19 cellular contexts compared by ENCODE assay signal in the genomic region with DNA sequence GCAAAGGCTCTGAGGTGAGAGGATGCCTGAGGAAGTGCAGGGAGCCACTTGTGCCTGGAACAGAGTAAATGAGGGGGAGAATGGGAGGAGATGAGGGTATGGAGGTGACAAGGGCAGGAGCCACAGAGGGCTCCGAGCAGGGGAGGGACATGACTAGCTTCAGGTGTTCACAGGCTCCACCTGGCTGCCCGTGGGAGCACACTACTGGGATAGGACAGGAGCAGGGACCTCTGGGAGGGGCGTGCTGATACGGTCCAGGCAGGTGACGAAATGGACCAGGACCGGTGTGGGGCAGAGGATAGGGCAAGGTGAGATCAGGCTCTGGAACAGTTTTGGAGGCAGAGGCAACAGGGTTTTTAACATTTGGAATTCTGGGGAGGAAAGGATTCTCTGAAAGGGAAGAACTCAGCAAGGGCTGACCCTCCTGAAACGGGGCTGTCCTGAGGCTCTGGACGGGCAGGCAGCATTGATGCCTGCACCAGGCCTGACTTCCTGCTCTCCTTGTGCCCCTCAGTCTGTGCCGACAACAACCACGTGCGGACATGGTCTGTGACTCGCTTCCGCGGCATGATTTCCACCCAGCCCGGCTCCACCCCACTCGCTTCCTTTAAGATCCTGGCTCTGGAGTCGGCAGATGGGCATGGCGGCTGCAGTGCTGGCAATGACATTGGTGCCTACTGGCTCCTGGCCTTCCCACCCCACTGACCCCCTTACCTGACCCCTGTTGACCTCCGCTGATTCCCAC. TPM values are rescaled to one million over a fixed set of nuclear protein-coding genes. Genes with fewer than 3 reads are reported as not detected.
DNase-seq lines count a peak whose midpoint lies in the region; ATAC-seq and TF ChIP-seq lines count a peak whose summit lies in the region.
"Had no signal": no experiment of that assay in that cellular context is flagged by ENCODE, and none has a peak within 500 bp of the region (broad histone marks: within the 10 kb centered on the region; RNA-seq: fewer than 3 reads in every experiment).

No MANE protein-coding gene starts in this region.

- no peak overlapping the region for H3K4me3 Mint-ChIP-seq in activated T-helper 17 cell treated with anti-CD3 and anti-CD28 coated beads, Interleukin-2, amount 50 U/mL, for 72 hours
- H3K4me3 Mint-ChIP-seq: activated CD8-positive, alpha-beta T cell treated with anti-CD3 and anti-CD28 coated beads, Interleukin-2, amount 10 ng/mL, durations not matched to agents 7 days and 5 days; type B pancreatic cell had no signal

- peak overlapping the region; percentile 16 for H3K27ac ChIP-seq in A673 (ENCODE audit: low read depth, low read length, poor library complexity, severe bottlenecking)
- H3K27ac ChIP-seq: dorsolateral prefrontal cortex, hepatocyte, HL-60, pancreas, SJSA1, VCaP had no signal

- peaks cover 5% of the 10 kb centered on the region for H3K4me1 Mint-ChIP-seq in activated T-helper 17 cell treated with anti-CD3 and anti-CD28 coated beads, Interleukin-2, amount 50 U/mL, for 72 hours

- H3K4me3 ChIP-seq in A673 (ENCODE audit: low read depth, low read length, poor library complexity, severe bottlenecking) = no peak overlapping the region
- H3K4me3 ChIP-seq: dorsolateral prefrontal cortex, hepatocyte, pancreas, SJSA1 had no signal

- CTCF ChIA-PET in A673 (lab: Charles Lee) (no interaction called here), HEK293T (lab: Yijun Ruan, JAX) (no interaction called here)

- no peaks in the 10 kb centered on the region for H3K27me3 ChIP-seq in A673 (replicated peaks; ENCODE audit: insufficient read depth, low read depth, low read length, poor library complexity)
- H3K27me3 ChIP-seq: dorsolateral prefrontal cortex, hepatocyte, pancreas, SJSA1 had no signal

- no peaks in the 10 kb centered on the region for H3K9me3 ChIP-seq in A673 (ENCODE audit: low read depth, low read length, poor library complexity, severe bottlenecking)
- H3K9me3 ChIP-seq: pancreas, SJSA1 had no signal

- ATAC-seq in activated T-helper 17 cell treated with anti-CD3 and anti-CD28 coated beads, Interleukin-2, amount 50 U/mL, for 72 hours (replicated peaks) = no peak
- no peak for ATAC-seq in activated naive CD4-positive, alpha-beta T cell treated with anti-CD3 and anti-CD28 coated beads, Interleukin-2, amount 50 U/mL, for 72 hours
- ATAC-seq in GM19467 (IDR thresholded peaks at IDR 0.05; ENCODE audit: unreplicated experiment) = no peak
- ATAC-seq: activated CD8-positive, alpha-beta T cell treated with anti-CD3 and anti-CD28 coated beads, Interleukin-2, amount 10 ng/mL, durations not matched to agents 7 days and 5 days; left cardiac atrium; pancreas had no signal

- H3K36me3 Mint-ChIP-seq in activated T-helper 17 cell treated with anti-CD3 and anti-CD28 coated beads, Interleukin-2, amount 50 U/mL, for 72 hours (ENCODE audit: low read depth) = peaks cover 55% of the 10 kb centered on the region
- H3K36me3 Mint-ChIP-seq in activated naive CD4-positive, alpha-beta T cell treated with anti-CD3 and anti-CD28 coated beads, Interleukin-2, amount 50 U/mL, for 72 hours = no peaks in the 10 kb centered on the region

- H3K9me3 Mint-ChIP-seq in activated T-helper 17 cell treated with anti-CD3 and anti-CD28 coated beads, Interleukin-2, amount 50 U/mL, for 72 hours = no peaks in the 10 kb centered on the region
- no peaks in the 10 kb centered on the region for H3K9me3 Mint-ChIP-seq in activated naive CD4-positive, alpha-beta T cell treated with anti-CD3 and anti-CD28 coated beads, Interleukin-2, amount 50 U/mL, for 72 hours
- H3K9me3 Mint-ChIP-seq: activated T-helper 2 cell treated with anti-CD3 and anti-CD28 coated beads, Interferon-gamma antibody, Interleukin-2, Interleukin-4, amounts not matched to agents 10 μg/mL and 5 μg/mL and 100 μg/mL, durations not matched to agents 14 hours and 24 hours and 36 hours; type B pancreatic cell had no signal

- H3K36me3 ChIP-seq in A673 (ENCODE audit: insufficient read depth, low read length, poor library complexity, severe bottlenecking) = no peaks in the 10 kb centered on the region

- no TSS peak for BruUV-seq in A673 (replicated peaks; lab: Mats Ljungman, UMichigan)

- H3K4me1 ChIP-seq in A673 (ENCODE audit: insufficient read depth, low read length, poor library complexity, severe bottlenecking) = no peaks in the 10 kb centered on the region
- H3K4me1 ChIP-seq: pancreas had no signal

- peak overlapping the region; percentile 52 for H3K27ac Mint-ChIP-seq in activated T-helper 17 cell treated with anti-CD3 and anti-CD28 coated beads, Interleukin-2, amount 50 U/mL, for 72 hours
- H3K27ac Mint-ChIP-seq in activated naive CD4-positive, alpha-beta T cell treated with anti-CD3 and anti-CD28 coated beads, Interleukin-2, amount 50 U/mL, for 72 hours = peak overlapping the region in 1 of 2 donors; percentile 88
- H3K27ac Mint-ChIP-seq: activated CD8-positive, alpha-beta T cell treated with anti-CD3 and anti-CD28 coated beads, Interleukin-2, amount 10 ng/mL, durations not matched to agents 7 days and 5 days; activated T-helper 2 cell treated with anti-CD3 and anti-CD28 coated beads, Interferon-gamma antibody, Interleukin-2, Interleukin-4, amounts not matched to agents 10 μg/mL and 5 μg/mL and 100 μg/mL, durations not matched to agents 14 hours and 24 hours and 36 hours; type B pancreatic cell had no signal

- POLR2A ChIA-PET in A673 (lab: Charles Lee; ENCODE audit: low non-redundant PET) (interaction anchor here (0.6 kb wide), 1 partner anchor 1152 kb away, joined by 3 read pairs; the partner anchor contains the start of gene RPS16), HEK293T (lab: Yijun Ruan, JAX) (no interaction called here)

- intact Hi-C loops in A673 (cut with micrococcal nuclease; ENCODE audit: unreplicated experiment) = no loop called here

- DNase-seq in A673 (ENCODE audit: low spot score) (no peak), HK-2 (ENCODE audit: unreplicated experiment) (peak; percentile 85), islet precursor cell (peak; percentile 71), HEK293T (ENCODE audit: extremely low spot score) (no peak), 8988T (no peak)
- DNase-seq in activated naive CD4-positive, alpha-beta T cell treated with anti-CD3 and anti-CD28 coated beads, Interleukin-2, amount 50 U/mL, for 72 hours (ENCODE audit: low spot score in 2 of 2) = no peak
- DNase-seq: activated CD8-positive, alpha-beta T cell treated with anti-CD3 and anti-CD28 coated beads, Interleukin-2, amount 10 ng/mL, durations not matched to agents 7 days and 5 days; dorsolateral prefrontal cortex; left cardiac atrium; NCI-H446 had no signal

- no peak for TF ChIP-seq CTCF in A673 (conservative IDR thresholded peaks at IDR 0.05; ENCODE audit: low read depth, low read length)

- no peaks in the 10 kb centered on the region for H3K27me3 Mint-ChIP-seq in activated T-helper 17 cell treated with anti-CD3 and anti-CD28 coated beads, Interleukin-2, amount 50 U/mL, for 72 hours
- H3K27me3 Mint-ChIP-seq: type B pancreatic cell had no signal

TF ChIP-seq in HEK293T, 16 proteins besides CTCF, POLR2A, EP300 and RAD21:
- no peak for TF ChIP-seq HDGF (IDR thresholded peaks at IDR 0.05; ENCODE audit: borderline replicate concordance)
- no peak for TF ChIP-seq FOXK2 (IDR thresholded peaks at IDR 0.05)
- TF ChIP-seq BHLHE40 (IDR thresholded peaks at IDR 0.05; ENCODE audit: borderline replicate concordance) = no peak
- TF ChIP-seq FOXA1 (IDR thresholded peaks at IDR 0.05) = no peak
- no peak for TF ChIP-seq ARNT (IDR thresholded peaks at IDR 0.05)
- no peak for TF ChIP-seq L3MBTL2 (conservative IDR thresholded peaks at IDR 0.05)
- TF ChIP-seq CTBP1 (IDR thresholded peaks at IDR 0.05; ENCODE audit: borderline replicate concordance) = no peak
- no peak for TF ChIP-seq NFRKB (IDR thresholded peaks at IDR 0.05)
- TF ChIP-seq TARDBP (IDR thresholded peaks at IDR 0.05) = no peak
- TF ChIP-seq, protein P1, sequence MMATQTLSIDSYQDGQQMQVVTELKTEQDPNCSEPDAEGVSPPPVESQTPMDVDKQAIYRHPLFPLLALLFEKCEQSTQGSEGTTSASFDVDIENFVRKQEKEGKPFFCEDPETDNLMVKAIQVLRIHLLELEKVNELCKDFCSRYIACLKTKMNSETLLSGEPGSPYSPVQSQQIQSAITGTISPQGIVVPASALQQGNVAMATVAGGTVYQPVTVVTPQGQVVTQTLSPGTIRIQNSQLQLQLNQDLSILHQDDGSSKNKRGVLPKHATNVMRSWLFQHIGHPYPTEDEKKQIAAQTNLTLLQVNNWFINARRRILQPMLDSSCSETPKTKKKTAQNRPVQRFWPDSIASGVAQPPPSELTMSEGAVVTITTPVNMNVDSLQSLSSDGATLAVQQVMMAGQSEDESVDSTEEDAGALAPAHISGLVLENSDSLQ (IDR thresholded peaks at IDR 0.05) = no peak
- no peak for TF ChIP-seq FOXM1 (IDR thresholded peaks at IDR 0.05; ENCODE audit: borderline replicate concordance)

RNA-seq across cellular contexts. Expression of gene SHKBP1, which starts 11.6 kb away (rescaled TPM):
- total RNA-seq in A673 (2021) = 85.5 and 110 TPM in 2 replicates
- 100 to 1,000 TPM; 113 to 126 TPM for total RNA-seq in activated T-helper 17 cell treated with anti-CD3 and anti-CD28 coated beads, Interleukin-2, amount 50 U/mL, for 72 hours
- total RNA-seq in activated naive CD4-positive, alpha-beta T cell treated with anti-CD3 and anti-CD28 coated beads, Interleukin-2, amount 50 U/mL, for 72 hours = 100 to 1,000 TPM; 108 to 173 TPM

RNA-seq across cellular contexts. Expression of gene LTBP4, which starts 12.9 kb away (rescaled TPM):
- 139 and 178 TPM in 2 replicates for total RNA-seq in A673 (2021)
- 100 to 1,000 TPM; 117 to 331 TPM for total RNA-seq in activated T-helper 17 cell treated with anti-CD3 and anti-CD28 coated beads, Interleukin-2, amount 50 U/mL, for 72 hours
- 100 to 1,000 TPM; 178 to 245 TPM for total RNA-seq in activated naive CD4-positive, alpha-beta T cell treated with anti-CD3 and anti-CD28 coated beads, Interleukin-2, amount 50 U/mL, for 72 hours

Comparison
In these comparisons a context has a peak if more than half of its experiments do, and no peak if none do; other contexts are left out.
1. DNase-seq: peak in HK-2 (single experiment) and islet precursor cell (single experiment); none in A673 (single experiment), HEK293T (single experiment), activated naive CD4-positive, alpha-beta T cell treated with anti-CD3 and anti-CD28 coated beads, Interleukin-2, amount 50 U/mL, for 72 hours (0 of 2) and 8988T (single experiment).